In genomic region chr2:45631319-45631718, GRCh38 we compare ENCODE assay signal across 19 cellular contexts.
"Had no signal": no experiment of that assay in that cellular context is flagged by ENCODE, and none has a peak within 500 bp of the region (broad histone marks: within the 10 kb centered on the region; RNA-seq: fewer than 3 reads in every experiment).

No MANE protein-coding gene starts in this region.

- H3K79me2 ChIP-seq: hepatocyte had no signal

- H3K4me1 Mint-ChIP-seq: mesothelial cell of epicardium, naive B cell had no signal

- ATAC-seq: foreskin keratinocyte, gastroesophageal sphincter, heart left ventricle, left cardiac atrium, left lung, left ventricle myocardium superior, lower lobe of right lung, mucosa of descending colon had no signal

- H3K9me3 Mint-ChIP-seq: mesothelial cell of epicardium had no signal

- H3K4me3 ChIP-seq: coronary artery, dorsolateral prefrontal cortex, esophagus muscularis mucosa, gastroesophageal sphincter, heart left ventricle, hepatocyte, left lung, lower lobe of right lung, mucosa of descending colon had no signal

- H3K4me3 Mint-ChIP-seq: mesothelial cell of epicardium, naive B cell had no signal

- H3K27me3 ChIP-seq: esophagus muscularis mucosa, gastroesophageal sphincter, left lung had no signal

- DNase-seq: dermis blood vessel endothelial cell; dorsolateral prefrontal cortex; effector CD4-positive, alpha-beta T cell; effector memory CD4-positive, alpha-beta T cell; foreskin keratinocyte; heart left ventricle; hypothalamus; left cardiac atrium; left lung; left ventricle myocardium superior; lower lobe of right lung; mesenchymal stem cell; mucosa of descending colon; naive B cell had no signal

- H3K4me1 ChIP-seq: foreskin keratinocyte, heart left ventricle, left lung had no signal

- H3K36me3 ChIP-seq: esophagus muscularis mucosa, gastroesophageal sphincter, heart left ventricle, left lung, lower lobe of right lung had no signal

- H3K27ac Mint-ChIP-seq: mesothelial cell of epicardium had no signal

- H3K36me3 Mint-ChIP-seq: mesothelial cell of epicardium had no signal

- H2AFZ ChIP-seq: hepatocyte had no signal

- H3K9me3 ChIP-seq: esophagus muscularis mucosa, gastroesophageal sphincter, heart left ventricle, left lung, lower lobe of right lung, mucosa of descending colon had no signal

- H3K4me2 ChIP-seq: hepatocyte had no signal

- H3K27ac ChIP-seq: coronary artery, dorsolateral prefrontal cortex, esophagus muscularis mucosa, foreskin keratinocyte, gastroesophageal sphincter, heart left ventricle, hepatocyte, left lung, lower lobe of right lung had no signal
